8 cellular contexts compared by ENCODE assay signal in genomic region chr22:30356392-30357230, GRCh38. TPM values are rescaled to one million over a fixed set of nuclear protein-coding genes. Genes with fewer than 3 reads are reported as not detected.
DNase-seq lines count a peak whose midpoint lies in the region; ATAC-seq, FAIRE-seq and TF ChIP-seq lines count a peak whose summit lies in the region.

Gene CCDC157, plus strand, starts transcription at chr22:30357007. Its CDS starts 8,994 bp downstream, at chr22:30366001.
Gene SF3A1, minus strand, starts transcription at chr22:30356894. Its CDS starts 102 bp downstream, at chr22:30356792.

- peaks cover 43% of the 10 kb centered on the region for H3K4me1 Mint-ChIP-seq in activated CD8-positive, alpha-beta memory T cell treated with anti-CD3 and anti-CD28 coated beads, Interleukin-2, amount 10 ng/mL, durations not matched to agents 7 days and 5 days

- H2AK5ac ChIP-seq in H1 (ENCODE audit: low read depth, low read length) (no peak within 1 kb of the TSS), mesendoderm (ENCODE audit: low read length) (no peak within 1 kb of the TSS)

- peak within 1 kb of the TSS; percentile 97 for H4K91ac ChIP-seq in H1 (replicated peaks; ENCODE audit: insufficient read length, low read length)

- H2BK15ac ChIP-seq in H1 (ENCODE audit: low read length) (peak within 1 kb of the TSS; percentile 95; the same call in 1 of the 2 replicates), mesendoderm (replicated peaks; ENCODE audit: low read depth) (no peak within 1 kb of the TSS)

- H4K8ac ChIP-seq in H1 (ENCODE audit: extremely low read depth, insufficient read depth, low read length) (peak within 1 kb of the TSS; percentile 100), mesendoderm (ENCODE audit: low read depth, low read length) (no peak within 1 kb of the TSS)

- peak within 1 kb of the TSS; percentile 75; the same call in 1 of the 2 replicates for H2BK12ac ChIP-seq in H1 (ENCODE audit: low read depth, low read length)

- no peak within 1 kb of the TSS for H2BK20ac ChIP-seq in H1 (ENCODE audit: low read length)

- H3K4me3 Mint-ChIP-seq in activated CD8-positive, alpha-beta memory T cell treated with anti-CD3 and anti-CD28 coated beads, Interleukin-2, amount 10 ng/mL, durations not matched to agents 7 days and 5 days = peak within 1 kb of the TSS; percentile 85

- CTCF ChIA-PET in activated CD8-positive, alpha-beta memory T cell treated with anti-CD3 and anti-CD28 coated beads, Interleukin-2, amount 10 ng/mL, durations not matched to agents 7 days and 5 days (lab: Charles Lee) = interaction anchor here (0.6 to 7.4 kb wide), 12 partner anchors 12 to 101 kb away, joined by 3 to 58 read pairs (median 3); partner anchors contain the start of genes CASTOR1 and RNF215
- CTCF ChIA-PET in H1 (lab: Charles Lee; ENCODE audit: partially characterized antibody) = interaction anchor here (0.8 to 2.1 kb wide), 2 partner anchors 69 to 75 kb away, joined by 3 to 9 read pairs; no protein-coding TSS in a partner anchor

- H3K9me3 ChIP-seq in H1 (ENCODE audit: insufficient read depth in 2 of 2, low read depth in 1 of 2, low read length in 1 of 2) = no peaks in the 10 kb centered on the region

- H2BK5ac ChIP-seq in H1 (ENCODE audit: low read depth, low read length) (peak within 1 kb of the TSS; percentile 92), mesendoderm (ENCODE audit: low read length) (no peak within 1 kb of the TSS)

- peak within 1 kb of the TSS; percentile 82 for H4K5ac ChIP-seq in H1 (ENCODE audit: insufficient read length, low read depth, low read length)
- no peak within 1 kb of the TSS for H4K5ac ChIP-seq in mesendoderm (ENCODE audit: low read length)

- peaks cover 4 to 18% (median 15%) of the 10 kb centered on the region in 4 experiments; a peak in 7 of 8 replicates for H3K36me3 ChIP-seq in H1 (ENCODE audit: control insufficient read depth in 2 of 4, insufficient read depth in 4 of 4, low read length in 3 of 4)
- H3K36me3 ChIP-seq in mesendoderm (ENCODE audit: control insufficient read depth, insufficient read depth, low read length) = peaks cover 13% of the 10 kb centered on the region

- no peak within 1 kb of the TSS for H3K14ac ChIP-seq in H1 (ENCODE audit: insufficient read length)

- peaks cover 2% of the 10 kb centered on the region; the same call in 1 of the 2 replicates for H3K23me2 ChIP-seq in H1 (ENCODE audit: low read depth, low read length)

- no peaks in the 10 kb centered on the region for H3K27me3 Mint-ChIP-seq in activated CD8-positive, alpha-beta memory T cell treated with anti-CD3 and anti-CD28 coated beads, Interleukin-2, amount 10 ng/mL, durations not matched to agents 7 days and 5 days

- peak; percentile 81 for DNase-seq in COR-L47 (lab: John Stamatoyannopoulos, UW)
- DNase-seq in GM20000 (ENCODE audit: low spot score) = peak; percentile 97
- peak; percentile 68 for DNase-seq in HS-5 (ENCODE audit: low read depth)
- DNase-seq in NOMO-1 treated with DMSO at 0.1 percent for 48 hours (lab: John Stamatoyannopoulos, UW; ENCODE audit: unreplicated experiment) = peak; percentile 84
- peak; percentile 96 for DNase-seq in activated CD8-positive, alpha-beta memory T cell treated with anti-CD3 and anti-CD28 coated beads, Interleukin-2, amount 10 ng/mL, durations not matched to agents 7 days and 5 days
- peak; percentile 72 to 91 for DNase-seq in H1 (ENCODE audit: low read depth in 1 of 2, low spot score in 2 of 2)
- DNase-seq in mesendoderm = peak; percentile 97
- DNase-seq in stimulated activated CD8-positive, alpha-beta memory T cell treated with anti-CD3 and anti-CD28 coated beads, Interleukin-12 subunit alpha, Interleukin-12 subunit beta, amount 100 ng/mL, for 24 hours (ENCODE audit: extremely low read depth) = peak; percentile 76

- H3K27me3 ChIP-seq in H1 (replicated peaks in 1 of 4; ENCODE audit: control insufficient read depth in 3 of 4, extremely low read depth in 1 of 4, insufficient read depth in 3 of 4, low read length in 3 of 4) (no peaks in the 10 kb centered on the region), mesendoderm (ENCODE audit: insufficient read depth, low read length, poor library complexity) (no peaks in the 10 kb centered on the region)

- TF ChIP-seq CTCF in GM20000 (IDR thresholded peaks at IDR 0.05; ENCODE audit: extremely low read depth, missing control alignments) (no peak), H1 (IDR thresholded peaks at IDR 0.05; ENCODE audit: control extremely low read depth in 1 of 3, insufficient read depth in 1 of 3, low read depth in 1 of 3, low read length in 3 of 3) (no peak)

- H3K4me1 ChIP-seq in H1 (replicated peaks in 1 of 4; ENCODE audit: control insufficient read depth in 3 of 4, insufficient read depth in 4 of 4, low read length in 3 of 4) = peaks cover 2 to 11% (median 4%) of the 10 kb centered on the region in 4 experiments; a peak in 6 of 7 replicates
- peaks cover 5% of the 10 kb centered on the region for H3K4me1 ChIP-seq in mesendoderm (ENCODE audit: control insufficient read depth, low read depth, low read length)

- peak; percentile 91 for ATAC-seq in activated CD8-positive, alpha-beta memory T cell treated with anti-CD3 and anti-CD28 coated beads, Interleukin-2, amount 10 ng/mL, durations not matched to agents 7 days and 5 days

- H3K9me3 Mint-ChIP-seq in activated CD8-positive, alpha-beta memory T cell treated with anti-CD3 and anti-CD28 coated beads, Interleukin-2, amount 10 ng/mL, durations not matched to agents 7 days and 5 days (ENCODE audit: low read depth) = no peaks in the 10 kb centered on the region

- peak within 1 kb of the TSS; percentile 20 for H3K4ac ChIP-seq in H1 (replicated peaks; ENCODE audit: insufficient read length, low read depth, low read length)
- H3K4ac ChIP-seq in mesendoderm (ENCODE audit: low read depth, low read length) = peak within 1 kb of the TSS; percentile 66

- H3K23ac ChIP-seq in H1 (ENCODE audit: insufficient read length) (no peak within 1 kb of the TSS), mesendoderm (ENCODE audit: low read length) (no peak within 1 kb of the TSS)

- H3K9ac ChIP-seq in H1 (replicated peaks in 1 of 4; ENCODE audit: extremely low read depth in 1 of 4, low read depth in 3 of 4, low read length in 3 of 4) (peak within 1 kb of the TSS; percentile 92 to 99 (median 96)), mesendoderm (ENCODE audit: low read length) (peak within 1 kb of the TSS; percentile 91)

- 2% methylated on average over 81 of the region's 93 CpGs; no CpG with 5 or more reads in 1 of the 2 experiments for WGBS in H1 (ENCODE audit: extremely low coverage in 1 of 2, insufficient coverage in 1 of 2, insufficient read length in 1 of 2, insufficient replicate concordance in 2 of 2, low coverage in 1 of 2, low lambda C conversion rate in 2 of 2, missing lambda C conversion rate in 1 of 2), 2 experiments
- no CpG with 5 or more reads among the region's 93 CpGs for WGBS in mesendoderm (ENCODE audit: extremely low coverage, insufficient coverage, low lambda C conversion rate)

- peak within 1 kb of the TSS; percentile 99 for H3K18ac ChIP-seq in H1 (ENCODE audit: extremely low read depth, low read length)
- H3K18ac ChIP-seq in mesendoderm (ENCODE audit: low read length) = peak within 1 kb of the TSS; percentile 86

- peak within 1 kb of the TSS; percentile 92 for H3K56ac ChIP-seq in H1 (replicated peaks; ENCODE audit: insufficient read length, low read depth, low read length)
- H3K56ac ChIP-seq in mesendoderm (ENCODE audit: low read length) = peak within 1 kb of the TSS; percentile 96

- POLR2A ChIA-PET in H1 (lab: Charles Lee; ENCODE audit: partially characterized antibody) = interaction anchor here (0.7 to 11.5 kb wide), 33 partner anchors 9 to 1031 kb away, joined by 3 to 129 read pairs (median 4); partner anchors contain the start of genes CASTOR1, MTFP1, RNF215 and SEC14L2

- H2AFZ ChIP-seq in H1 (ENCODE audit: low read length) = peak within 1 kb of the TSS; percentile 73

- H3K27ac ChIP-seq in H1 (ENCODE audit: low read depth, low read length) (peak within 1 kb of the TSS; percentile 93), mesendoderm (ENCODE audit: low read depth, low read length) (peak within 1 kb of the TSS; percentile 40)

- peak within 1 kb of the TSS; percentile 74 to 98 for H3K4me2 ChIP-seq in H1 (ENCODE audit: insufficient read depth in 1 of 2, low read depth in 2 of 2, low read length in 2 of 2)
- H3K4me2 ChIP-seq in mesendoderm (ENCODE audit: low read length) = peak within 1 kb of the TSS; percentile 97

- FAIRE-seq in H1 (lab: Jason Lieb, UNC) = no peak

- H3K79me1 ChIP-seq in H1 (ENCODE audit: low read depth, low read length) (peaks cover 17% of the 10 kb centered on the region), mesendoderm (ENCODE audit: low read length) (peaks cover 20% of the 10 kb centered on the region)

- H3K36me3 Mint-ChIP-seq in activated CD8-positive, alpha-beta memory T cell treated with anti-CD3 and anti-CD28 coated beads, Interleukin-2, amount 10 ng/mL, durations not matched to agents 7 days and 5 days = peaks cover 27% of the 10 kb centered on the region

- no peak within 1 kb of the TSS for H2BK120ac ChIP-seq in H1 (replicated peaks; ENCODE audit: low read depth, low read length)
- H2BK120ac ChIP-seq in mesendoderm (ENCODE audit: low read depth, low read length) = no peak within 1 kb of the TSS

- peak in 1 of 2 experiments; percentile 5; a peak in 1 of 3 replicates for TF ChIP-seq EP300 in H1 (IDR thresholded peaks at IDR 0.05; ENCODE audit: borderline replicate concordance in 1 of 2, low read depth in 2 of 2, low read length in 2 of 2)

- H4K20me1 ChIP-seq in H1 (replicated peaks in 1 of 2; ENCODE audit: control insufficient read depth in 1 of 2, insufficient read depth in 2 of 2, low read length in 2 of 2) = peaks cover 8 to 13% of the 10 kb centered on the region in 2 experiments

- H3K79me2 ChIP-seq in H1 (ENCODE audit: control insufficient read depth in 1 of 2, insufficient read depth in 2 of 2, low read length in 2 of 2) = peaks cover 15 to 40% of the 10 kb centered on the region in 2 experiments
- peaks cover 23% of the 10 kb centered on the region for H3K79me2 ChIP-seq in mesendoderm (ENCODE audit: control insufficient read depth, insufficient read depth, low read length)

- TF ChIP-seq RAD21 in H1 (IDR thresholded peaks at IDR 0.05 in 1 of 2, conservative IDR thresholded peaks at IDR 0.05 in 1 of 2; ENCODE audit: low read depth in 2 of 2, low read length in 2 of 2) = no peak

- H3K27ac Mint-ChIP-seq in activated CD8-positive, alpha-beta memory T cell treated with anti-CD3 and anti-CD28 coated beads, Interleukin-2, amount 10 ng/mL, durations not matched to agents 7 days and 5 days = peak within 1 kb of the TSS; percentile 91

- H3K4me3 ChIP-seq in H1 (ENCODE audit: extremely low read depth in 1 of 4, insufficient read depth in 2 of 4, low read depth in 3 of 4, low read length in 4 of 4) (peak within 1 kb of the TSS; percentile 78 to 93 (median 91)), mesendoderm (ENCODE audit: low read length) (peak within 1 kb of the TSS; percentile 97)

- peak; percentile 87 to 98 for TF ChIP-seq POLR2A in H1 (IDR thresholded peaks at IDR 0.05; ENCODE audit: control extremely low read depth in 1 of 2, low read depth in 2 of 2, low read length in 2 of 2)

RNA-seq across cellular contexts. Expression of gene CCDC157, which starts in this region (rescaled TPM):
- total RNA-seq in activated CD8-positive, alpha-beta memory T cell treated with anti-CD3 and anti-CD28 coated beads, Interleukin-2, amount 10 ng/mL, durations not matched to agents 7 days and 5 days = 1 to 10 TPM; 4.9 to 6.2 TPM
- total RNA-seq in H1 (2021; fragmentation: NEBNext Ultra II Directional; extraction: Animal tissue kit (Norgen Biotek cat#: 25700)) = 4.1 and 4.8 TPM in 2 replicates
- polyA plus RNA-seq in H1 (2011; rRNA removed) = 8.4 and 9.4 TPM in 2 replicates
- polyA plus RNA-seq in H1 (2011; cell fraction: cytosol; rRNA removed) = 8.7 TPM
- 11.9 TPM for polyA plus RNA-seq in H1 (2011; cell fraction: nucleus; rRNA removed)
- polyA plus RNA-seq in H1 (2012, experiment 1 of 2) = 3.5 to 5.0 TPM (median 4.4 TPM) in 4 replicates
- 5.9 TPM for polyA plus RNA-seq in H1 (2012, experiment 2 of 2)
- 3.2 TPM for polyA plus RNA-seq in H1 (2013, experiment 1 of 2)
- polyA plus RNA-seq in H1 (2013, experiment 2 of 2) = 3.0 TPM
- 3.9 and 4.7 TPM in 2 replicates for polyA minus RNA-seq in H1 (2011; rRNA and poly(A)+ RNA removed)
- polyA minus RNA-seq in H1 (2011; cell fraction: cytosol; rRNA and poly(A)+ RNA removed) = 1.5 TPM
- 8.8 TPM for polyA minus RNA-seq in H1 (2011; cell fraction: nucleus; rRNA and poly(A)+ RNA removed)
- polyA plus RNA-seq in mesendoderm (2013, experiment 1 of 2) = 2.6 TPM
- polyA plus RNA-seq in mesendoderm (2013, experiment 2 of 2) = 2.6 TPM

RNA-seq across cellular contexts. Expression of gene SF3A1, which starts in this region (rescaled TPM):
- 100 to 1,000 TPM; 214 to 267 TPM for total RNA-seq in activated CD8-positive, alpha-beta memory T cell treated with anti-CD3 and anti-CD28 coated beads, Interleukin-2, amount 10 ng/mL, durations not matched to agents 7 days and 5 days
- total RNA-seq in H1 (2021; fragmentation: NEBNext Ultra II Directional; extraction: Animal tissue kit (Norgen Biotek cat#: 25700)) = 275 and 285 TPM in 2 replicates
- 27.8 and 83.8 TPM in 2 replicates for polyA plus RNA-seq in H1 (2011; rRNA removed)
- 30.9 TPM for polyA plus RNA-seq in H1 (2011; cell fraction: cytosol; rRNA removed)
- polyA plus RNA-seq in H1 (2011; cell fraction: nucleus; rRNA removed) = 130 TPM
- polyA plus RNA-seq in H1 (2012, experiment 1 of 2) = 119 to 215 TPM (median 197 TPM) in 4 replicates
- 69.1 TPM for polyA plus RNA-seq in H1 (2012, experiment 2 of 2)
- 170 TPM for polyA plus RNA-seq in H1 (2013, experiment 1 of 2)
- polyA plus RNA-seq in H1 (2013, experiment 2 of 2) = 166 TPM
- polyA minus RNA-seq in H1 (2011; rRNA and poly(A)+ RNA removed) = 101 and 106 TPM in 2 replicates
- polyA minus RNA-seq in H1 (2011; cell fraction: cytosol; rRNA and poly(A)+ RNA removed) = 202 TPM
- polyA minus RNA-seq in H1 (2011; cell fraction: nucleus; rRNA and poly(A)+ RNA removed) = 134 TPM
- polyA plus RNA-seq in mesendoderm (2013, experiment 1 of 2) = 264 TPM
- polyA plus RNA-seq in mesendoderm (2013, experiment 2 of 2) = 276 TPM

Comparison
In these comparisons a context has a peak if more than half of its experiments do, and no peak if none do; other contexts are left out.
1. Peak in every context shown above with its lines: DNase-seq, ATAC-seq, H3K4me3 ChIP-seq and H3K27ac ChIP-seq.